Comparison of ENCODE assay signal across 9 cellular contexts in the genomic region with DNA sequence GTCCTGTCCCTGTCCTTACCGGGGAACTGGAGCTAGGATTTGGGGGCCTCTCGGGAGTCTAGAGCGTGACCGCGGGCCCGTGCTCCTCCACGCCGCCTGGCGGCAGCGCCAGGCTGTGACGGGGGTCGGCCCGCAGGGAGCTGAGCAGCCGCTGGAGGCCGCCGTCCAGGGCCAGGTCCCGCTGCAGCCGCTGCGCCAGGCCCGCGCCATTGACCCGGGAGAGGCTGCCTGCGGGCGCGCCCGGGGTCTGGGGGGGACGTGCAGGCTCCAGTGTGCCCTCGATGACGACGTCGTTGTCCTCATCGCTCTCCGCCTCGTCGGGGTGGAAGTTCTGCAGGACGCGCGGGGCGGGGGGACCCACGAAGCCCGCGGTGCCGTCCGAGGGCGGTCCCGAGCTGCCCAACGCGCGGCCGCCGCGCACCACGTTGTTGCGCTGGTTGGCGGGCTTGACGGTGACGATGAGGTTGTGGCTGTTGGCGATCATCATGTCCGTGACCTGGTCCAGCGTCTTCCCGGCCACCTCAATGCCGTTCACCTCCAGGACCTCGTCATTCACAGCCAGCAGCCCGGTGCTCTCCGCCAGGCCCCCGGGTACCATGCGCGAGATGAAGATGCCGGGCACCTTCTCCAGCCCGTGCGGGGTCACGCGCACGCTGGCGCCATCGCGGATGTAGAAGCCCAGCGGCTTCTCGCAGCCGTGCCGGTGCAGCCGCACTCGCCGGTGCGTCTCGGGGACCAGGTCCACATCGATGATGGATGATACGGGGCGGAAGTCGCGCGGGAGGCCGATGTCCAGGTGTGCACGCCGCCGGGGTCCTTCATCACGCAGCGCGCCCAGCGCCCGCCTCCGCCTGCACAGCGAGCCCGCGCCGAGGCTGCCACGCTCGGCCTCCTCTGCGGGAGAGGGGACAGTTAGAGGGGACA. TPM values are rescaled to one million over a fixed set of nuclear protein-coding genes. Genes with fewer than 3 reads are reported as not detected.
DNase-seq lines count a peak whose midpoint lies in the region; ATAC-seq, FAIRE-seq and TF ChIP-seq lines count a peak whose summit lies in the region.
"Had no signal": no experiment of that assay in that cellular context is flagged by ENCODE, and none has a peak within 500 bp of the region (broad histone marks: within the 10 kb centered on the region; RNA-seq: fewer than 3 reads in every experiment).

No MANE protein-coding gene starts in this region.

- no peak overlapping the region for H3K27ac ChIP-seq in Peyer's patch
- H3K27ac ChIP-seq: skin epidermis had no signal

- H3K27me3 Mint-ChIP-seq in dendritic cell treated with granulocyte-macrophage colony-stimulating factor and Interleukin-4, amounts not matched to agents 40 ng/mL and 50 ng/mL, for 4 days = peaks cover 24% of the 10 kb centered on the region
- peaks cover 3 to 8% of the 10 kb centered on the region in 2 donors for H3K27me3 Mint-ChIP-seq in natural killer cell treated with Interleukin-12 subunit alpha and Interleukin-12 subunit beta and Interleukin-15 and Interleukin-18, amount 100 ng/mL, for 72 hours
- no peaks in the 10 kb centered on the region for H3K27me3 Mint-ChIP-seq in Caco-2 (ENCODE audit: insufficient read depth, unreplicated experiment)

- peaks cover 0 to 4% (median 0%) of the 10 kb centered on the region in 4 donors for H3K9me3 ChIP-seq in Peyer's patch
- no peaks in the 10 kb centered on the region for H3K9me3 ChIP-seq in Caco-2

- TF ChIP-seq CTCF in BJ (IDR thresholded peaks at IDR 0.05; ENCODE audit: insufficient read depth, low read depth, low read length) (peak; percentile 48), Peyer's patch (IDR thresholded peaks at IDR 0.05) (peak in 4 of 6 experiments; percentile 14 to 52 (median 35)), Caco-2 (IDR thresholded peaks at IDR 0.05; ENCODE audit: insufficient read depth in 1 of 2, low read depth in 1 of 2, low read length in 1 of 2, severe bottlenecking in 1 of 2, unreplicated experiment in 1 of 2) (no peak)

- no peaks in the 10 kb centered on the region for H3K27me3 ChIP-seq in BJ (ENCODE audit: control insufficient read depth, insufficient read depth, low read length)
- H3K27me3 ChIP-seq in Peyer's patch = no peaks in the 10 kb centered on the region
- H3K27me3 ChIP-seq in Caco-2 (replicated peaks; ENCODE audit: control insufficient read depth, insufficient read depth, low read length) = no peaks in the 10 kb centered on the region

- CTCF ChIA-PET in BJ (lab: Yijun Ruan, JAX) = interaction anchor here (0.8 to 5.9 kb wide), 6 partner anchors 10 to 96 kb away, joined by 3 to 78 read pairs (median 8); a partner anchor contains a TSS
- CTCF ChIA-PET in Caco-2 (lab: Charles Lee) = no interaction called here

- no peaks in the 10 kb centered on the region for H3K4me1 Mint-ChIP-seq in dendritic cell treated with granulocyte-macrophage colony-stimulating factor and Interleukin-4, amounts not matched to agents 40 ng/mL and 50 ng/mL, for 4 days (ENCODE audit: low read depth)
- no peaks in the 10 kb centered on the region for H3K4me1 Mint-ChIP-seq in natural killer cell treated with Interleukin-12 subunit alpha and Interleukin-12 subunit beta and Interleukin-15 and Interleukin-18, amount 100 ng/mL, for 72 hours (ENCODE audit: low read depth in 2 of 2)
- H3K4me1 Mint-ChIP-seq in Caco-2 (ENCODE audit: low read depth, unreplicated experiment) = no peaks in the 10 kb centered on the region

- ATAC-seq in natural killer cell treated with Interleukin-12 subunit alpha and Interleukin-12 subunit beta and Interleukin-15 and Interleukin-18, amount 100 ng/mL, for 72 hours = peak; percentile 77 to 81
- ATAC-seq in GM21528 (IDR thresholded peaks at IDR 0.05; ENCODE audit: low FRiP score, unreplicated experiment) = no peak

- TF ChIP-seq POLR2A in Peyer's patch (IDR thresholded peaks at IDR 0.05) (no peak), H54 (IDR thresholded peaks at IDR 0.05; ENCODE audit: low read depth, low read length) (no peak)

- H3K4me1 ChIP-seq in Peyer's patch (peaks cover 0 to 4% (median 0%) of the 10 kb centered on the region in 4 donors), Caco-2 (no peaks in the 10 kb centered on the region)

- no peak for FAIRE-seq in H54 (lab: Jason Lieb, UNC)

- peaks cover 7% of the 10 kb centered on the region for H3K36me3 Mint-ChIP-seq in dendritic cell treated with granulocyte-macrophage colony-stimulating factor and Interleukin-4, amounts not matched to agents 40 ng/mL and 50 ng/mL, for 4 days (ENCODE audit: low read depth)
- H3K36me3 Mint-ChIP-seq in natural killer cell treated with Interleukin-12 subunit alpha and Interleukin-12 subunit beta and Interleukin-15 and Interleukin-18, amount 100 ng/mL, for 72 hours = peaks cover 9% of the 10 kb centered on the region
- peaks cover 4% of the 10 kb centered on the region for H3K36me3 Mint-ChIP-seq in Caco-2 (ENCODE audit: insufficient read depth, unreplicated experiment)

- no peak overlapping the region for H3K27ac Mint-ChIP-seq in dendritic cell treated with granulocyte-macrophage colony-stimulating factor and Interleukin-4, amounts not matched to agents 40 ng/mL and 50 ng/mL, for 4 days
- H3K27ac Mint-ChIP-seq in natural killer cell treated with Interleukin-12 subunit alpha and Interleukin-12 subunit beta and Interleukin-15 and Interleukin-18, amount 100 ng/mL, for 72 hours = no peak overlapping the region
- H3K27ac Mint-ChIP-seq in Caco-2 (ENCODE audit: unreplicated experiment) = no peak overlapping the region

- DNase-seq in BJ (ENCODE audit: low read depth) = no peak
- no peak for DNase-seq in Peyer's patch
- DNase-seq in natural killer cell treated with Interleukin-12 subunit alpha and Interleukin-12 subunit beta and Interleukin-15 and Interleukin-18, amount 100 ng/mL, for 72 hours (ENCODE audit: low spot score) = no peak
- no peak for DNase-seq in NCI-H1436 (lab: John Stamatoyannopoulos, UW)
- no peak for DNase-seq in Caco-2
- DNase-seq in H54 (ENCODE audit: insufficient read length, low spot score) = no peak

- H3K4me3 ChIP-seq in BJ (ENCODE audit: low read depth, low read length) (no peak overlapping the region), Peyer's patch (peak overlapping the region in 2 of 4 donors; percentile 15 to 24), Caco-2 (ENCODE audit: low read depth, low read length) (no peak overlapping the region)

- 0 out of 2 replicates have a peak, but pooled peaks cover 1% of the 10 kb centered on the region for H3K36me3 ChIP-seq in BJ (ENCODE audit: control insufficient read depth, insufficient read depth, low read length)
- H3K36me3 ChIP-seq in Peyer's patch = no peaks in the 10 kb centered on the region
- H3K36me3 ChIP-seq in Caco-2 (ENCODE audit: control insufficient read depth, insufficient read depth, low read length) = no peaks in the 10 kb centered on the region

- peak overlapping the region; percentile 62 for H3K4me3 Mint-ChIP-seq in dendritic cell treated with granulocyte-macrophage colony-stimulating factor and Interleukin-4, amounts not matched to agents 40 ng/mL and 50 ng/mL, for 4 days
- peak overlapping the region; percentile 20 for H3K4me3 Mint-ChIP-seq in natural killer cell treated with Interleukin-12 subunit alpha and Interleukin-12 subunit beta and Interleukin-15 and Interleukin-18, amount 100 ng/mL, for 72 hours
- no peak overlapping the region for H3K4me3 Mint-ChIP-seq in Caco-2 (ENCODE audit: unreplicated experiment)

- POLR2A ChIA-PET in BJ (lab: Charles Lee) = no interaction called here
- POLR2A ChIA-PET in Caco-2 (lab: Charles Lee) = no interaction called here

- intact Hi-C loops in dendritic cell treated with granulocyte-macrophage colony-stimulating factor and Interleukin-4, amounts not matched to agents 40 ng/mL and 50 ng/mL, for 4 days (cut with micrococcal nuclease) = loop anchor here (5.0 kb wide), 1 partner anchor 783 kb away; no protein-coding TSS in a partner anchor
- intact Hi-C loops in Caco-2 (cut with micrococcal nuclease; ENCODE audit: unreplicated experiment) = no loop called here

- peaks cover 28% of the 10 kb centered on the region for H3K9me3 Mint-ChIP-seq in dendritic cell treated with granulocyte-macrophage colony-stimulating factor and Interleukin-4, amounts not matched to agents 40 ng/mL and 50 ng/mL, for 4 days
- H3K9me3 Mint-ChIP-seq in natural killer cell treated with Interleukin-12 subunit alpha and Interleukin-12 subunit beta and Interleukin-15 and Interleukin-18, amount 100 ng/mL, for 72 hours = peaks cover 8% of the 10 kb centered on the region
- H3K9me3 Mint-ChIP-seq in Caco-2 (ENCODE audit: unreplicated experiment) = no peaks in the 10 kb centered on the region

- no TSS peak for BruUV-seq in Caco-2 (replicated peaks; lab: Mats Ljungman, UMichigan)

RNA-seq across cellular contexts. Expression of a gene that starts 50.9 kb away (rescaled TPM):
- polyA plus RNA-seq in BJ (2011; rRNA removed) = 4.1 and 4.4 TPM in 2 replicates
- polyA minus RNA-seq in BJ (2011; rRNA and poly(A)+ RNA removed) = 8.6 and 9.5 TPM in 2 replicates
- total RNA-seq in Peyer's patch (10 to 100 TPM; 18.9 to 26.7 (median 24.0) TPM), Caco-2 (2022) (21.4 and 22.1 TPM in 2 replicates)
- total RNA-seq in natural killer cell treated with Interleukin-12 subunit alpha and Interleukin-12 subunit beta and Interleukin-15 and Interleukin-18, amount 100 ng/mL, for 72 hours = 10 to 100 TPM; 23.1 to 28.8 TPM

Comparison
In these comparisons a context has a peak if more than half of its experiments do, and no peak if none do; other contexts are left out.
1. CTCF ChIP-seq: peak in BJ (single experiment) and Peyer's patch (4 of 6); none in Caco-2 (0 of 2).